ENCODE assay signal across 8 cellular contexts in genomic region chr4:83009529-83009928, GRCh38. TPM values are rescaled to one million over a fixed set of nuclear protein-coding genes. Genes with fewer than 3 reads are reported as not detected.
DNase-seq lines count a peak whose midpoint lies in the region; ATAC-seq and TF ChIP-seq lines count a peak whose summit lies in the region.

No MANE protein-coding gene starts in this region.

- H3K4me1 ChIP-seq in colonic mucosa = peaks cover 7% of the 10 kb centered on the region

- H3K27me3 Mint-ChIP-seq in CD14-positive monocyte (ENCODE audit: low read depth in 3 of 3) = peaks cover 0 to 1% (median 0%) of the 10 kb centered on the region in 3 donors
- H3K27me3 Mint-ChIP-seq in natural killer cell (ENCODE audit: low read depth in 2 of 2) = no peaks in the 10 kb centered on the region

- H3K27me3 ChIP-seq in colonic mucosa = no peaks in the 10 kb centered on the region

- H3K4me1 Mint-ChIP-seq in CD14-positive monocyte (peaks cover 43% of the 10 kb centered on the region), natural killer cell (peaks cover 67 to 73% of the 10 kb centered on the region in 2 donors)

- DNase-seq in CD14-positive monocyte (ENCODE audit: low spot score) (no peak), colonic mucosa (no peak), natural killer cell (no peak), glomerular visceral epithelial cell (ENCODE audit: extremely low spot score) (no peak), NCI-H187 (lab: John Stamatoyannopoulos, UW) (no peak)

- no peaks in the 10 kb centered on the region for H3K9me3 ChIP-seq in KOPT-K1 (ENCODE audit: insufficient read depth, low read length, poor library complexity, severe bottlenecking)
- H3K9me3 ChIP-seq in colonic mucosa = no peaks in the 10 kb centered on the region

- H3K27ac Mint-ChIP-seq in CD14-positive monocyte (peak overlapping the region; percentile 94 to 99 (median 98)), natural killer cell (peak overlapping the region; percentile 98 to 100)

- H3K4me3 ChIP-seq in colonic mucosa = peak overlapping the region; percentile 72

- H3K36me3 Mint-ChIP-seq in CD14-positive monocyte (peaks cover 0 to 4% of the 10 kb centered on the region in 2 donors), natural killer cell (no peaks in the 10 kb centered on the region)

- no peak for ATAC-seq in natural killer cell
- no peak for ATAC-seq in HG03342 (IDR thresholded peaks at IDR 0.05; ENCODE audit: unreplicated experiment)
- ATAC-seq in HG02981 (IDR thresholded peaks at IDR 0.05; ENCODE audit: unreplicated experiment) = no peak

- H3K36me3 ChIP-seq in KOPT-K1 (ENCODE audit: insufficient read depth, low read length) (no peaks in the 10 kb centered on the region; the same call in 1 of the 2 replicates), colonic mucosa (no peaks in the 10 kb centered on the region)

- H3K9ac ChIP-seq in colonic mucosa (ENCODE audit: low read depth in 2 of 2, low read length in 2 of 2) = peak overlapping the region in 1 of 2 donors; percentile 81

- intact Hi-C loops in CD14-positive monocyte (cut with micrococcal nuclease) = no loop called here
- intact Hi-C loops in colonic mucosa (cut with DNase I) = no loop called here
- intact Hi-C loops in natural killer cell (cut with micrococcal nuclease) = no loop called here

- H3K27ac ChIP-seq in KOPT-K1 (ENCODE audit: low read depth, low read length, poor library complexity, severe bottlenecking) (peak overlapping the region; percentile 91), colonic mucosa (peak overlapping the region; percentile 80)

- H3K9me3 Mint-ChIP-seq in CD14-positive monocyte = no peaks in the 10 kb centered on the region
- H3K9me3 Mint-ChIP-seq in natural killer cell = no peaks in the 10 kb centered on the region

- H3K4me3 Mint-ChIP-seq in CD14-positive monocyte (peak overlapping the region; percentile 94 to 99), natural killer cell (peak overlapping the region; percentile 99)

- TF ChIP-seq CTCF in CD14-positive monocyte (IDR thresholded peaks at IDR 0.05) (no peak), colonic mucosa (IDR thresholded peaks at IDR 0.05) (no peak), natural killer cell (IDR thresholded peaks at IDR 0.05) (no peak)

RNA-seq across cellular contexts. Expression of gene LIN54, which starts 1.1 kb away (rescaled TPM):
- 1 to 10 TPM; 2.9 to 6.4 TPM for polyA plus RNA-seq in CD14-positive monocyte
- 10 to 100 TPM; 14.6 to 17.9 TPM for total RNA-seq in colonic mucosa
- 10 to 100 TPM; 16.6 to 20.1 (median 19.3) TPM for total RNA-seq in natural killer cell

RNA-seq across cellular contexts. Expression of gene COPS4, which starts 25.5 kb away (rescaled TPM):
- polyA plus RNA-seq in CD14-positive monocyte = 10 to 100 TPM; 54.5 to 54.7 TPM
- total RNA-seq in colonic mucosa (10 to 100 TPM; 25.2 to 28.8 TPM), natural killer cell (10 to 100 TPM; 35.8 to 39.8 (median 36.1) TPM)
